ENCODE assay signal across 8 cellular contexts in genomic region chr7:27031289-27032172, GRCh38.
A peak's percentile ranks its signal among the peaks of the same experiment; 100 is the strongest.
DNase-seq lines count a peak whose midpoint lies in the region; ATAC-seq and TF ChIP-seq lines count a peak whose summit lies in the region.

No MANE protein-coding gene starts in this region.

- BruUV-seq in mammary epithelial cell (replicated peaks; lab: Mats Ljungman, UMichigan), result no TSS peak

- no peaks in the 10 kb centered on the region for H3K9me3 Mint-ChIP-seq in endodermal cell

- H3K79me2 ChIP-seq in mammary epithelial cell (ENCODE audit: insufficient read depth, low read length) (no peaks in the 10 kb centered on the region), parathyroid adenoma (no peaks in the 10 kb centered on the region)

- no peak overlapping the region for H3K4me3 ChIP-seq in BLaER1 treated with 17β-estradiol and CSF1 and Interleukin-3, amounts not matched to agents 10 nM and 100 nM
- H3K4me3 ChIP-seq in mammary epithelial cell (replicated peaks in 1 of 3; ENCODE audit: insufficient read depth in 1 of 3, low read depth in 2 of 3, low read length in 3 of 3) (peak overlapping the region in 2 of 3 experiments; percentile 0 to 4), parathyroid adenoma (ENCODE audit: low read depth, low read length) (no peak overlapping the region), ovary (no peak overlapping the region), endodermal cell (ENCODE audit: low read length) (no peak overlapping the region)

- peak overlapping the region; percentile 69 for H2AFZ ChIP-seq in mammary epithelial cell (ENCODE audit: low read depth, low read length)
- peak overlapping the region; percentile 43 for H2AFZ ChIP-seq in parathyroid adenoma

- TF ChIP-seq POLR2A in ovary (IDR thresholded peaks at IDR 0.05), result no peak

- peaks cover 0 to 11% (median 6%) of the 10 kb centered on the region in 10 experiments; a peak in 10 of 20 replicates for H3K4me1 ChIP-seq in BLaER1 treated with 17β-estradiol and CSF1 and Interleukin-3, amounts not matched to agents 10 nM and 100 nM
- H3K4me1 ChIP-seq in mammary epithelial cell (ENCODE audit: insufficient read depth, low read length) (peaks cover 2% of the 10 kb centered on the region), parathyroid adenoma (no peaks in the 10 kb centered on the region), ovary (ENCODE audit: insufficient read depth) (no peaks in the 10 kb centered on the region), endodermal cell (ENCODE audit: control insufficient read depth, insufficient read depth, low read length) (no peaks in the 10 kb centered on the region)

- H3K9ac ChIP-seq in BLaER1 treated with 17β-estradiol and CSF1 and Interleukin-3, amounts not matched to agents 10 nM and 100 nM, result no peak overlapping the region
- H3K9ac ChIP-seq in mammary epithelial cell (ENCODE audit: insufficient read depth, low read length) (no peak overlapping the region), parathyroid adenoma (no peak overlapping the region), endodermal cell (ENCODE audit: extremely low read depth, low read length, poor library complexity, severe bottlenecking) (no peak overlapping the region)

- no peaks in the 10 kb centered on the region for H3K27me3 ChIP-seq in BLaER1 treated with 17β-estradiol and CSF1 and Interleukin-3, amounts not matched to agents 10 nM and 100 nM
- H3K27me3 ChIP-seq in mammary epithelial cell (ENCODE audit: insufficient read depth, low read length), result no peaks in the 10 kb centered on the region
- no peaks in the 10 kb centered on the region for H3K27me3 ChIP-seq in parathyroid adenoma (ENCODE audit: control insufficient read depth, insufficient read depth, low read length)
- H3K27me3 ChIP-seq in ovary, result no peaks in the 10 kb centered on the region
- peaks cover 16% of the 10 kb centered on the region for H3K27me3 ChIP-seq in endodermal cell (ENCODE audit: control insufficient read depth, insufficient read depth, low read length, poor library complexity, severe bottlenecking)

- peak; percentile 80 for ATAC-seq in GM19397 (IDR thresholded peaks at IDR 0.05; ENCODE audit: unreplicated experiment)
- ATAC-seq in HG02840 (IDR thresholded peaks at IDR 0.05; ENCODE audit: low FRiP score, unreplicated experiment), result no peak

- H3K36me3 Mint-ChIP-seq in endodermal cell (ENCODE audit: low read depth), result no peaks in the 10 kb centered on the region

- CTCF ChIA-PET in mammary epithelial cell (lab: Charles Lee; ENCODE audit: low non-redundant PET), result interaction anchor here (0.6 kb wide), 1 partner anchor 890 kb away, joined by 3 read pairs; no protein-coding TSS in a partner anchor

- no peak overlapping the region for H3K27ac ChIP-seq in BLaER1 treated with 17β-estradiol and CSF1 and Interleukin-3, amounts not matched to agents 10 nM and 100 nM
- H3K27ac ChIP-seq in mammary epithelial cell (ENCODE audit: insufficient read depth, low read depth, low read length) (peak overlapping the region; percentile 42), parathyroid adenoma (no peak overlapping the region), ovary (no peak overlapping the region), endodermal cell (ENCODE audit: low read depth, low read length) (no peak overlapping the region)

- H3K4me2 ChIP-seq in BLaER1 treated with 17β-estradiol and CSF1 and Interleukin-3, amounts not matched to agents 10 nM and 100 nM, result peak overlapping the region in 7 of 11 experiments; percentile 5 to 40 (median 16); a peak in 9 of 22 replicates
- peak overlapping the region; percentile 61 for H3K4me2 ChIP-seq in mammary epithelial cell (ENCODE audit: insufficient read depth, low read depth, low read length)
- no peak overlapping the region for H3K4me2 ChIP-seq in parathyroid adenoma (ENCODE audit: low read length)

- H3K27ac Mint-ChIP-seq in endodermal cell, result no peak overlapping the region

- in situ Hi-C loops in mammary epithelial cell (cut with MboI; ENCODE audit: low sequenced_read_pairs in 2 of 2), result no loop called here

- no peaks in the 10 kb centered on the region for H3K36me3 ChIP-seq in BLaER1 treated with 17β-estradiol and CSF1 and Interleukin-3, amounts not matched to agents 10 nM and 100 nM
- H3K36me3 ChIP-seq in mammary epithelial cell (ENCODE audit: insufficient read depth, low read length) (no peaks in the 10 kb centered on the region), parathyroid adenoma (ENCODE audit: control insufficient read depth, insufficient read depth, low read length) (no peaks in the 10 kb centered on the region), ovary (no peaks in the 10 kb centered on the region), endodermal cell (ENCODE audit: control insufficient read depth, insufficient read depth, low read length) (no peaks in the 10 kb centered on the region)

- WGBS in mammary epithelial cell (ENCODE audit: low coverage, missing lambda C conversion rate), result 76% methylated on average over 8 of the region's 8 CpGs
- WGBS in ovary, 3 donors, result 75 to 76% (median 75%) methylated on average over 8 of the region's 8 CpGs
- 94 to 100% methylated on average over 1 to 8 of the region's 8 CpGs for WGBS in endodermal cell (ENCODE audit: insufficient coverage in 1 of 2, insufficient read length in 1 of 2), 2 experiments

- dilution Hi-C loops in mammary epithelial cell (cut with HindIII; ENCODE audit: low sequenced_read_pairs), result no loop called here

- TF ChIP-seq EP300 in ovary (IDR thresholded peaks at IDR 0.05), result no peak

- DNase-seq in KG1 (lab: John Stamatoyannopoulos, UW) (peak; percentile 12), mammary epithelial cell (peak; percentile 61), ovary (no peak), endodermal cell (no peak)

- H3K9me3 ChIP-seq in BLaER1 treated with 17β-estradiol and CSF1 and Interleukin-3, amounts not matched to agents 10 nM and 100 nM (replicated peaks in 1 of 11), result no peaks in the 10 kb centered on the region
- H3K9me3 ChIP-seq in mammary epithelial cell (replicated peaks; ENCODE audit: insufficient read depth, low read length) (no peaks in the 10 kb centered on the region), parathyroid adenoma (ENCODE audit: control insufficient read depth, low read length) (no peaks in the 10 kb centered on the region), ovary (no peaks in the 10 kb centered on the region), endodermal cell (ENCODE audit: control insufficient read depth, low read length) (no peaks in the 10 kb centered on the region)

- H3K4me1 Mint-ChIP-seq in endodermal cell, result peaks cover 21% of the 10 kb centered on the region

- no peak overlapping the region for H3K4me3 Mint-ChIP-seq in endodermal cell

- H4K20me1 ChIP-seq in BLaER1 treated with 17β-estradiol and CSF1 and Interleukin-3, amounts not matched to agents 10 nM and 100 nM, result no peaks in the 10 kb centered on the region
- H4K20me1 ChIP-seq in mammary epithelial cell (ENCODE audit: insufficient read depth, low read length), result no peaks in the 10 kb centered on the region

- no peak for TF ChIP-seq CTCF in mammary epithelial cell (conservative IDR thresholded peaks at IDR 0.05 in 1 of 2, IDR thresholded peaks at IDR 0.05 in 1 of 2; ENCODE audit: extremely low read depth in 1 of 2, insufficient read depth in 1 of 2, low read depth in 1 of 2, low read length in 2 of 2)
- no peak for TF ChIP-seq CTCF in parathyroid adenoma (IDR thresholded peaks at IDR 0.05)
- TF ChIP-seq CTCF in ovary (IDR thresholded peaks at IDR 0.05), result no peak
- no peak for TF ChIP-seq CTCF in endodermal cell (conservative IDR thresholded peaks at IDR 0.05)

- peaks cover 72% of the 10 kb centered on the region for H3K27me3 Mint-ChIP-seq in endodermal cell (ENCODE audit: insufficient read depth)

- intact Hi-C loops in mammary epithelial cell (cut with micrococcal nuclease), result loop anchor here (2.0 kb wide), 1 partner anchor 65 kb away; no protein-coding TSS in a partner anchor
- intact Hi-C loops in ovary (cut with DNase I), result no loop called here

Comparison
In these comparisons a context has a peak if more than half of its experiments do, and no peak if none do; other contexts are left out.
1. H3K4me3 ChIP-seq: peak in mammary epithelial cell (2 of 3); none in BLaER1 treated with 17β-estradiol and CSF1 and Interleukin-3, amounts not matched to agents 10 nM and 100 nM (0 of 10), parathyroid adenoma (single experiment), ovary (single experiment) and endodermal cell (single experiment).
2. DNase-seq: peak in KG1 (single experiment) and mammary epithelial cell (single experiment); none in ovary (0 of 5) and endodermal cell (single experiment).